ENCODE assay signal across 17 cellular contexts in the genomic region with DNA sequence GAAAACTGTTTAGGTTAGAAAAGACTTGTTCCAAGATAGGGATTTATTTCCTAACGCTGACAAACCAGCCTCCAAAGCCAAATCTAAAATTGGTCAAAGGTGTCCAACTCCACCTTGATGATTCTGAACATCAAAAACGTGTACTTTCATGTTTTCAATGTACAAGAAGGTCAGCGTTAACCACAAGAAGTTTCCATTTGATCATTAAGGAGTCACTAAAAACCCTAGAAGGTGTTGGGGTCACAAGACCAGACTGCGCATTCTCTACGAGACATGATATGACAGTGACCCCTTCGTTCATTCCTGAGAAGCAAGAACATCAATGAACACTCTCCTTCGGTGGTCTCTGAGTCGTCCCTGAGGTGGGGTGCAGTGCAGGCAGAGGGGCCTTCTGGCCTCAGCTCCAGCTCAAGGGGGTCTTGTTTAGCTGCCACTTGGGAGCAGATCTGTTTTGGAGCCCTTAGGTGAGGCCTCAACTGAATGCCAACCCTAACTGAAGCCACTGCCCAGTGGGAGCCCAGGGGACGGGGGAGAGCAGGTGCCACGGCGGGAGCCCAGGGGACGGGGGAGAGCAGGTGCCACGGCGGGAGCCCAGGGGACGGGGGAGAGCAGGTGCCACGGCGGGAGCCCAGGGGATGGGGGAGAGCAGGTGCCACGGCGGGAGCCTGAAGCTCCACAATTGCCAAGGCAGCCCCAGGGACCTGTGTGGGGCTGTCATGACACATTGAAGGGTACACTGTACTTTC. TPM values are rescaled to one million over a fixed set of nuclear protein-coding genes. Genes with fewer than 3 reads are reported as not detected.
DNase-seq lines count a peak whose midpoint lies in the region; ATAC-seq and TF ChIP-seq lines count a peak whose summit lies in the region.
"Had no signal": no experiment of that assay in that cellular context is flagged by ENCODE, and none has a peak within 500 bp of the region (broad histone marks: within the 10 kb centered on the region; RNA-seq: fewer than 3 reads in every experiment).

No MANE protein-coding gene starts in this region.

- no peak overlapping the region for H3K27ac ChIP-seq in BLaER1 treated with 17β-estradiol and CSF1 and Interleukin-3, amounts not matched to agents 10 nM and 100 nM
- no peak overlapping the region for H3K27ac ChIP-seq in tibial nerve

- TF ChIP-seq EP300 in tibial nerve (IDR thresholded peaks at IDR 0.05), result no peak

- no peak overlapping the region for H3K4me3 Mint-ChIP-seq in activated CD8-positive, alpha-beta memory T cell treated with anti-CD3 and anti-CD28 coated beads, Interleukin-2, amount 10 ng/mL, durations not matched to agents 7 days and 5 days
- H3K4me3 Mint-ChIP-seq: H9, IgD-negative memory B cell had no signal

- H3K9ac ChIP-seq in BLaER1 treated with 17β-estradiol and CSF1 and Interleukin-3, amounts not matched to agents 10 nM and 100 nM, result no peak overlapping the region
- H3K9ac ChIP-seq: SK-N-SH had no signal

- H3K4me3 ChIP-seq in BLaER1 treated with 17β-estradiol and CSF1 and Interleukin-3, amounts not matched to agents 10 nM and 100 nM, result no peak overlapping the region
- H3K4me3 ChIP-seq in tibial nerve, result no peak overlapping the region

- peaks cover 75% of the 10 kb centered on the region for H3K27me3 Mint-ChIP-seq in activated CD8-positive, alpha-beta memory T cell treated with anti-CD3 and anti-CD28 coated beads, Interleukin-2, amount 10 ng/mL, durations not matched to agents 7 days and 5 days

- no peaks in the 10 kb centered on the region for H3K36me3 ChIP-seq in BLaER1 treated with 17β-estradiol and CSF1 and Interleukin-3, amounts not matched to agents 10 nM and 100 nM
- H3K36me3 ChIP-seq in tibial nerve, result no peaks in the 10 kb centered on the region

- H3K27me3 ChIP-seq in BLaER1 treated with 17β-estradiol and CSF1 and Interleukin-3, amounts not matched to agents 10 nM and 100 nM, result no peaks in the 10 kb centered on the region
- no peaks in the 10 kb centered on the region for H3K27me3 ChIP-seq in tibial nerve

- H3K4me1 Mint-ChIP-seq in activated CD8-positive, alpha-beta memory T cell treated with anti-CD3 and anti-CD28 coated beads, Interleukin-2, amount 10 ng/mL, durations not matched to agents 7 days and 5 days, result peaks cover 11% of the 10 kb centered on the region
- H3K4me1 Mint-ChIP-seq: IgD-negative memory B cell had no signal

- intact Hi-C loops in sciatic nerve (cut with DNase I), result no loop called here

- CTCF ChIA-PET in activated CD8-positive, alpha-beta memory T cell treated with anti-CD3 and anti-CD28 coated beads, Interleukin-2, amount 10 ng/mL, durations not matched to agents 7 days and 5 days (lab: Charles Lee), result no interaction called here

- H3K9me3 Mint-ChIP-seq in activated CD8-positive, alpha-beta memory T cell treated with anti-CD3 and anti-CD28 coated beads, Interleukin-2, amount 10 ng/mL, durations not matched to agents 7 days and 5 days (ENCODE audit: low read depth), result no peaks in the 10 kb centered on the region
- H3K9me3 Mint-ChIP-seq: H9, IgD-negative memory B cell had no signal

- no peak overlapping the region for H3K27ac Mint-ChIP-seq in activated CD8-positive, alpha-beta memory T cell treated with anti-CD3 and anti-CD28 coated beads, Interleukin-2, amount 10 ng/mL, durations not matched to agents 7 days and 5 days
- H3K27ac Mint-ChIP-seq: H9, IgD-negative memory B cell had no signal

- no peak for ATAC-seq in activated CD8-positive, alpha-beta memory T cell treated with anti-CD3 and anti-CD28 coated beads, Interleukin-2, amount 10 ng/mL, durations not matched to agents 7 days and 5 days
- no peak for ATAC-seq in sciatic nerve

- DNase-seq in GM13977 (ENCODE audit: low spot score) (peak; percentile 23), sciatic nerve (ENCODE audit: low spot score) (peak; percentile 26), tibial nerve (ENCODE audit: low spot score in 2 of 2) (no peak), HUDEP-2 (lab: John Stamatoyannopoulos, UW; ENCODE audit: unreplicated experiment in 76 of 76) (no peak), UCSD-AML1 (lab: John Stamatoyannopoulos, UW; ENCODE audit: unreplicated experiment) (no peak)
- DNase-seq in activated CD8-positive, alpha-beta memory T cell treated with anti-CD3 and anti-CD28 coated beads, Interleukin-2, amount 10 ng/mL, durations not matched to agents 7 days and 5 days, result peak; percentile 31
- DNase-seq: COR-L47, DMS53, H9, NCI-H1105 treated with DMSO at 0.1 percent for 48 hours, NCI-H1694 treated with DMSO at 0.1 percent for 48 hours, NCI-H226, NCI-H526, SHP77, SK-N-SH had no signal

- peaks cover 14 to 21% (median 16%) of the 10 kb centered on the region in 10 experiments for H3K4me1 ChIP-seq in BLaER1 treated with 17β-estradiol and CSF1 and Interleukin-3, amounts not matched to agents 10 nM and 100 nM
- peaks cover 0 to 9% (median 0%) of the 10 kb centered on the region in 4 donors for H3K4me1 ChIP-seq in tibial nerve

- no peaks in the 10 kb centered on the region for H3K9me3 ChIP-seq in BLaER1 treated with 17β-estradiol and CSF1 and Interleukin-3, amounts not matched to agents 10 nM and 100 nM (replicated peaks in 1 of 11)
- H3K9me3 ChIP-seq in tibial nerve, result no peaks in the 10 kb centered on the region
- H3K9me3 ChIP-seq: SK-N-SH had no signal

- in situ Hi-C loops in GM13977 (cut with MboI; ENCODE audit: low pct_unique_long_range_greater_than_20kb, low sequenced_read_pairs, unreplicated experiment), result no loop called here

- peak overlapping the region in 6 of 11 experiments; percentile 19 to 53 (median 43); a peak in 11 of 22 replicates for H3K4me2 ChIP-seq in BLaER1 treated with 17β-estradiol and CSF1 and Interleukin-3, amounts not matched to agents 10 nM and 100 nM
- H3K4me2 ChIP-seq: SK-N-SH had no signal

- no peaks in the 10 kb centered on the region; a peak in 1 of 22 replicates for H4K20me1 ChIP-seq in BLaER1 treated with 17β-estradiol and CSF1 and Interleukin-3, amounts not matched to agents 10 nM and 100 nM

- TF ChIP-seq POLR2A in tibial nerve (IDR thresholded peaks at IDR 0.05), result no peak

- TF ChIP-seq CTCF in GM13977 (IDR thresholded peaks at IDR 0.05; ENCODE audit: extremely low read depth, insufficient read depth, missing control alignments) (no peak), tibial nerve (IDR thresholded peaks at IDR 0.05) (no peak)

- WGBS in tibial nerve, 2 donors, result 91 to 93% methylated on average over 19 of the region's 19 CpGs

- no peaks in the 10 kb centered on the region for H3K36me3 Mint-ChIP-seq in activated CD8-positive, alpha-beta memory T cell treated with anti-CD3 and anti-CD28 coated beads, Interleukin-2, amount 10 ng/mL, durations not matched to agents 7 days and 5 days
- H3K36me3 Mint-ChIP-seq: IgD-negative memory B cell had no signal

RNA-seq across cellular contexts. Expression of a gene that starts 55.2 kb away (rescaled TPM):
- under 1 TPM; 0.41 to 0.98 TPM for total RNA-seq in activated CD8-positive, alpha-beta memory T cell treated with anti-CD3 and anti-CD28 coated beads, Interleukin-2, amount 10 ng/mL, durations not matched to agents 7 days and 5 days
- total RNA-seq in sciatic nerve (11.2 TPM), tibial nerve (10 to 100 TPM; 10.2 to 10.7 (median 10.4) TPM)

Comparison
In these comparisons a context has a peak if more than half of its experiments do, and no peak if none do; other contexts are left out.
1. DNase-seq: peak in GM13977 (single experiment), activated CD8-positive, alpha-beta memory T cell treated with anti-CD3 and anti-CD28 coated beads, Interleukin-2, amount 10 ng/mL, durations not matched to agents 7 days and 5 days (single experiment) and sciatic nerve (single experiment); none in tibial nerve (0 of 2), HUDEP-2 (0 of 76) and UCSD-AML1 (single experiment).